ENCODE assay signal across 20 cellular contexts in the genomic region with DNA sequence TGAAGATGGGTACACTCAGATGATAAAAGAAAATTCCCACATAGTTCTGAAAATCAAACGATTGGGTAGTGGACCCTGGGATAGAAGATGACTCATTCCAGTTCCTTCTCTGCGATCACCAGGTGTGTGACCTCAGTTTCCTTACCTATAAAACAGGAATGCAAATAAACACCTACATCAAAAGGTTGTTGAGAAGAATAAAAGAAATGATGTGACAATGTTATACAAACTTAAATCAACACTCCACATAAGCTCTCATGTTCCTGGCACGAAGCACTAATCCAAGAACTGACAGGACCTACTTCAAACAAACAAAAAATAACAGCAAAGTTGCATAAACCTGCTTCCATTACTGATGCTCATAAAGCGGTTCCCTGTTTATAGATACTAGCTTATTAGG.
"Had no signal": no experiment of that assay in that cellular context is flagged by ENCODE, and none has a peak within 500 bp of the region (broad histone marks: within the 10 kb centered on the region; RNA-seq: fewer than 3 reads in every experiment).

No MANE protein-coding gene starts in this region.

- H3K27ac ChIP-seq: hepatocyte, left ventricle myocardium inferior, right lobe of liver, skin epidermis, thyroid gland, upper lobe of right lung, WERI-Rb-1 had no signal

- DNase-seq: activated CD4-positive, alpha-beta T cell treated with anti-CD3 and anti-CD28 coated beads, Interleukin-2, amount 50 U/mL, for 1 hour; activated CD4-positive, CD25-positive, alpha-beta regulatory T cell treated with anti-CD3 and anti-CD28 coated beads, Interleukin-2, amount 50 U/mL, for 72 hours; activated gamma-delta T cell treated with Interleukin-2 at 50 U/mL for 16 hours; activated T-cell treated with anti-CD3 and anti-CD28 coated beads, Interleukin-2, amount 50 U/mL, for 1 hour; aorta; effector memory CD4-positive, alpha-beta T cell; glutamatergic neuron; left ventricle myocardium inferior; naive thymus-derived CD4-positive, alpha-beta T cell; occipital lobe; right lobe of liver; stimulated activated CD4-positive, alpha-beta T cell treated with anti-CD3 and anti-CD28 coated beads, Interleukin-1b, Interleukin-23, amount 100 ng/mL, for 48 hours; substantia nigra; thyroid gland; upper lobe of right lung; WERI-Rb-1 had no signal

- ATAC-seq: activated naive CD4-positive, alpha-beta T cell treated with anti-CD3 and anti-CD28 coated beads, Interleukin-2, amount 50 U/mL, for 72 hours; esophagus mucosa; naive thymus-derived CD4-positive, alpha-beta T cell; right lobe of liver; upper lobe of right lung had no signal
